Comparison of ENCODE assay signal across 28 cellular contexts in genomic region chr7:70414368-70414767, GRCh38.
"Had no signal": no experiment of that assay in that cellular context is flagged by ENCODE, and none has a peak within 500 bp of the region (broad histone marks: within the 10 kb centered on the region; RNA-seq: fewer than 3 reads in every experiment).

No MANE protein-coding gene starts in this region.

- H3K4me3 Mint-ChIP-seq: mesothelial cell of epicardium; natural killer cell; neural crest cell; stimulated activated effector memory CD8-positive, alpha-beta T cell treated with anti-CD3 and anti-CD28 coated beads, Interleukin-12 subunit alpha, Interleukin-12 subunit beta, amount 100 ng/mL, for 72 hours had no signal

- H3K27ac ChIP-seq: left ventricle myocardium inferior, pancreas, prostate gland, skin epidermis, stomach, testis, thyroid gland, transverse colon, upper lobe of left lung, vagina had no signal

- H3K27ac Mint-ChIP-seq: mesothelial cell of epicardium; natural killer cell; stimulated activated effector memory CD8-positive, alpha-beta T cell treated with anti-CD3 and anti-CD28 coated beads, Interleukin-12 subunit alpha, Interleukin-12 subunit beta, amount 100 ng/mL, for 72 hours had no signal

- H3K4me1 Mint-ChIP-seq: natural killer cell; stimulated activated effector memory CD8-positive, alpha-beta T cell treated with anti-CD3 and anti-CD28 coated beads, Interleukin-12 subunit alpha, Interleukin-12 subunit beta, amount 100 ng/mL, for 72 hours had no signal

- ATAC-seq: natural killer cell, pancreas, right cardiac atrium, sciatic nerve had no signal

- H3K36me3 ChIP-seq: left ventricle myocardium inferior, pancreas, prostate gland, stomach, thyroid gland, transverse colon, upper lobe of left lung, vagina had no signal

- H3K36me3 Mint-ChIP-seq: mesothelial cell of epicardium; naive B cell; natural killer cell; stimulated activated effector memory CD8-positive, alpha-beta T cell treated with anti-CD3 and anti-CD28 coated beads, Interleukin-12 subunit alpha, Interleukin-12 subunit beta, amount 100 ng/mL, for 72 hours had no signal

- DNase-seq: islet precursor cell; left ventricle myocardium inferior; mesendoderm; naive B cell; natural killer cell; nucleus accumbens; pancreas; posterior cingulate gyrus; retina; right cardiac atrium; stimulated activated CD4-positive, alpha-beta T cell treated with anti-CD3 and anti-CD28 coated beads, Interleukin-12 subunit alpha, Interleukin-12 subunit beta, amount 100 ng/mL, for 4 hours; stimulated activated CD4-positive, alpha-beta T cell treated with anti-CD3 and anti-CD28 coated beads, Interleukin-15, amount 100 ng/mL, for 24 hours; stimulated activated CD4-positive, alpha-beta T cell treated with anti-CD3 and anti-CD28 coated beads, Interleukin-2, amount 100 ng/mL, for 24 hours; stimulated activated CD4-positive, alpha-beta T cell treated with anti-CD3 and anti-CD28 coated beads, Interleukin-4, amount 100 ng/mL, for 1 hour; stimulated activated naive CD4-positive, alpha-beta T cell; stomach; testis; thyroid gland; transverse colon; upper lobe of left lung had no signal

- H3K27me3 ChIP-seq: pancreas, stomach, testis, thyroid gland, transverse colon, upper lobe of left lung, vagina had no signal

- H3K27me3 Mint-ChIP-seq: naive B cell had no signal

- H3K4me1 ChIP-seq: left ventricle myocardium inferior, pancreas, prostate gland, stomach, testis, thyroid gland, transverse colon, vagina had no signal

- H3K4me3 ChIP-seq: left ventricle myocardium inferior, lung, pancreas, prostate gland, skin epidermis, stomach, testis, thyroid gland, transverse colon, upper lobe of left lung, vagina had no signal

- H3K9me3 Mint-ChIP-seq: mesothelial cell of epicardium; naive B cell; natural killer cell; neural crest cell; stimulated activated effector memory CD8-positive, alpha-beta T cell treated with anti-CD3 and anti-CD28 coated beads, Interleukin-12 subunit alpha, Interleukin-12 subunit beta, amount 100 ng/mL, for 72 hours had no signal

- FAIRE-seq: pancreas had no signal

- H3K9me3 ChIP-seq: left ventricle myocardium inferior, pancreas, prostate gland, stomach, testis, thyroid gland, transverse colon, upper lobe of left lung, vagina had no signal
